Comparison of ENCODE assay signal across 8 cellular contexts in the genomic region with DNA sequence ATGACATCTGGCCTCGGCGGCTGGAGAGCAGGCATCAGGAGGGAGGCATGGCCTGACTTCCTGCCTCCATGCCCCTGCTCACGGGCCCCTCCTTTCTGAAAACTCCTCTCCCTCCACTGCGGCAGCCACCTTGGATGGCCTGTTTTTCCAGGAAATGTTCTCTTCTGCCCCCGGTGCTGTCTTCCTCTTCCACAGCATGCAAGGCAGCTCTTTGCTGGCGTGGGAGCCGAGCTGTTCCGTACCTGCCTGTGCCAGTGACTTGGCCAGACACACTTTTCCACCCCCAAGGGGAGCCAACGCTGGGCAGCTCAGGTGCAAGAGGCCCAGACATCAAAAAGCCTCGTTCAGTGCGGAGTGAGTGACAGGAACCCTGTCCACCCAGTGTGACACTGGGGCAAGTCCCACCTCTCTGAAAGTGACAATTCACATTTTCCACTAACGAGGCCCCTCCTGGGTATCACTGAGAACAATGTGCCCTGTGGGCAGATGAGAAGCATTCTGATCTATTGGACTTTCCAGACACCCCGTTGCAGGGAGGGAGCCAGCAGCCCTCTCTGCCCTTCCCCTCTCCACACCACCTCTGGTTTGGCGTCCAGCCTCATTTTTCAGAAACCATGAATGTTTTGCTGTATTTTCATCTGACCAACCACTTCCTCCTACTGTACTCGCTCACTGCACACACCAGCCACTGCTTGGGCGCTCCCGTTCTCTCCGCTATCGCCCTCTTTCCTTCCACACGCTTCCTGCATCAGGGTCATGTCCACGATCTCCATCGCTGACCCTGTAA. TPM values are rescaled to one million over a fixed set of nuclear protein-coding genes. Genes with fewer than 3 reads are reported as not detected.
DNase-seq lines count a peak whose midpoint lies in the region; ATAC-seq and TF ChIP-seq lines count a peak whose summit lies in the region.

No MANE protein-coding gene starts in this region.

- H3K36me3 ChIP-seq in right lobe of liver: peaks cover 0 to 10% (median 3%) of the 10 kb centered on the region in 4 donors

- no peaks in the 10 kb centered on the region for H3K9me3 ChIP-seq in right lobe of liver

- H3K4me1 Mint-ChIP-seq in activated naive CD4-positive, alpha-beta T cell treated with anti-CD3 and anti-CD28 coated beads for 36 hours (ENCODE audit: low read depth): peaks cover 87% of the 10 kb centered on the region
- H3K4me1 Mint-ChIP-seq in progenitor cell of endocrine pancreas (ENCODE audit: low read depth): peaks cover 6% of the 10 kb centered on the region

- H3K4me1 ChIP-seq in right lobe of liver: peaks cover 0 to 12% (median 3%) of the 10 kb centered on the region in 4 donors

- H3K27ac ChIP-seq in right lobe of liver: peak overlapping the region; percentile 27 to 84 (median 62)

- WGBS in right lobe of liver (ENCODE audit: insufficient coverage, low coverage, low lambda C conversion rate, missing lambda C conversion rate): 55% methylated on average over 11 of the region's 22 CpGs

- ATAC-seq in GM18502 (IDR thresholded peaks at IDR 0.05; ENCODE audit: poor library complexity, unreplicated experiment) (peak; percentile 65), HG02678 (IDR thresholded peaks at IDR 0.05; ENCODE audit: unreplicated experiment) (peak; percentile 68), right lobe of liver (peak; percentile 9 to 40 (median 26))

- no peaks in the 10 kb centered on the region for H3K27me3 Mint-ChIP-seq in activated naive CD4-positive, alpha-beta T cell treated with anti-CD3 and anti-CD28 coated beads for 36 hours (ENCODE audit: low read depth)
- peaks cover 5% of the 10 kb centered on the region for H3K27me3 Mint-ChIP-seq in progenitor cell of endocrine pancreas

- peak; percentile 71 for DNase-seq in OCI-M1 (lab: John Stamatoyannopoulos, UW)
- DNase-seq in activated naive CD4-positive, alpha-beta T cell treated with anti-CD3 and anti-CD28 coated beads for 36 hours: peak; percentile 89
- DNase-seq in right lobe of liver: no peak
- peak; percentile 54 for DNase-seq in stimulated activated CD8-positive, alpha-beta memory T cell treated with anti-CD3 and anti-CD28 coated beads, Interleukin-15, amount 100 ng/mL, for 1 hour (ENCODE audit: low read depth)
- DNase-seq in progenitor cell of endocrine pancreas (ENCODE audit: low spot score, unreplicated experiment): no peak
- DNase-seq in GM19240 (ENCODE audit: insufficient read length, low spot score): no peak

- intact Hi-C loops in activated naive CD4-positive, alpha-beta T cell treated with anti-CD3 and anti-CD28 coated beads for 36 hours (cut with micrococcal nuclease): loop anchor here (1.0 to 2.0 kb wide), 9 partner anchors 9 to 213 kb away; a partner anchor contains a TSS
- intact Hi-C loops in right lobe of liver (cut with DNase I): no loop called here

- H3K4me3 Mint-ChIP-seq in activated naive CD4-positive, alpha-beta T cell treated with anti-CD3 and anti-CD28 coated beads for 36 hours: peak overlapping the region; percentile 66
- H3K4me3 Mint-ChIP-seq in progenitor cell of endocrine pancreas (ENCODE audit: low read depth): no peak overlapping the region

- TF ChIP-seq CTCF in right lobe of liver (IDR thresholded peaks at IDR 0.05) (no peak), progenitor cell of endocrine pancreas (IDR thresholded peaks at IDR 0.05; ENCODE audit: unreplicated experiment) (no peak)

- H3K27me3 ChIP-seq in right lobe of liver: no peaks in the 10 kb centered on the region

- no peak overlapping the region for H3K4me3 ChIP-seq in right lobe of liver

- H3K27ac Mint-ChIP-seq in activated naive CD4-positive, alpha-beta T cell treated with anti-CD3 and anti-CD28 coated beads for 36 hours: peak overlapping the region; percentile 98
- no peak overlapping the region for H3K27ac Mint-ChIP-seq in progenitor cell of endocrine pancreas

- H3K36me3 Mint-ChIP-seq in activated naive CD4-positive, alpha-beta T cell treated with anti-CD3 and anti-CD28 coated beads for 36 hours (ENCODE audit: low read depth): peaks cover 13% of the 10 kb centered on the region
- H3K36me3 Mint-ChIP-seq in progenitor cell of endocrine pancreas (ENCODE audit: insufficient read depth): peaks cover 1% of the 10 kb centered on the region

- no peak for TF ChIP-seq POLR2A in right lobe of liver (IDR thresholded peaks at IDR 0.05)

- CTCF ChIA-PET in activated naive CD4-positive, alpha-beta T cell treated with anti-CD3 and anti-CD28 coated beads for 36 hours (lab: Charles Lee): interaction anchor here (0.6 to 7.3 kb wide), 13 partner anchors 12 to 167 kb away, joined by 3 to 132 read pairs (median 4); no protein-coding TSS in a partner anchor

- no peaks in the 10 kb centered on the region for H3K9me3 Mint-ChIP-seq in activated naive CD4-positive, alpha-beta T cell treated with anti-CD3 and anti-CD28 coated beads for 36 hours
- H3K9me3 Mint-ChIP-seq in progenitor cell of endocrine pancreas (ENCODE audit: low read depth): no peaks in the 10 kb centered on the region

RNA-seq across cellular contexts. Expression of a gene that starts 31.1 kb away (rescaled TPM):
- 100 to 1,000 TPM; 112 to 117 TPM for total RNA-seq in activated naive CD4-positive, alpha-beta T cell treated with anti-CD3 and anti-CD28 coated beads for 36 hours
- total RNA-seq in right lobe of liver (10 to 100 TPM; 23.7 to 42.3 (median 33.1) TPM), progenitor cell of endocrine pancreas (26.2 and 27.1 TPM in 2 replicates)

RNA-seq across cellular contexts. Expression of a gene that starts 34.1 kb away (rescaled TPM):
- total RNA-seq in activated naive CD4-positive, alpha-beta T cell treated with anti-CD3 and anti-CD28 coated beads for 36 hours: 10 to 100 TPM; 11.3 to 13.9 TPM
- total RNA-seq in right lobe of liver: 100 to 1,000 TPM in 1 of 6 experiments, 10 to 100 TPM in 5; 11.2 to 153 (median 66.7) TPM
- total RNA-seq in progenitor cell of endocrine pancreas: 12.5 and 14.4 TPM in 2 replicates

Comparison
In these comparisons a context has a peak if more than half of its experiments do, and no peak if none do; other contexts are left out.
1. DNase-seq: peak in OCI-M1 (single experiment), activated naive CD4-positive, alpha-beta T cell treated with anti-CD3 and anti-CD28 coated beads for 36 hours (single experiment) and stimulated activated CD8-positive, alpha-beta memory T cell treated with anti-CD3 and anti-CD28 coated beads, Interleukin-15, amount 100 ng/mL, for 1 hour (single experiment); none in right lobe of liver (0 of 3), progenitor cell of endocrine pancreas (single experiment) and GM19240 (single experiment).
2. Peak in every context shown above with its lines, with median percentiles within 50 percentile points of each other: ATAC-seq.